In the genomic region with DNA sequence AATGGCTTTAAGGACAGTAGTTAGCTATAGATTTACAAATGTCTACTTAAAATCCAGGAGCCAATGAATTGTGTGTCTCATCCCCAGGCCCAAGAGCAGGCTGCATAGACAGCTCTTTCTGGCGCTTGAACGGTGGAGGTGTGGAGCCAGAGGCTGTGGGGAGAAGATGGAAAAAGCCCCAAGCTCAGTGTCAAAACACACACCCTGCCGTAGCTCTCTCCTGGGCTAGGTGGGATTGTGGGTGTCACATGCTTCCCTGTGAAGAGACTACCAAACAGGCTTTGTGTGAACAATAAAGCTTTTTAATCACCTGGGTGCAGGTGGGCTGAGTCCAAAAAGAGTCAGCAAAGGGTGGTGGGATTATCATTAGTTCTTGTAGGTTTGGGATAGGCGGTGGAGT, we compare ENCODE assay signal across 13 cellular contexts. TPM values are rescaled to one million over a fixed set of nuclear protein-coding genes. Genes with fewer than 3 reads are reported as not detected.
"Had no signal": no experiment of that assay in that cellular context is flagged by ENCODE, and none has a peak within 500 bp of the region (broad histone marks: within the 10 kb centered on the region; RNA-seq: fewer than 3 reads in every experiment).

No MANE protein-coding gene starts in this region.

RNA-seq across cellular contexts. Expression of gene SFTPB, which starts 10.6 kb away (rescaled TPM):
- total RNA-seq: kidney epithelial cell, mesothelial cell of epicardium, mononuclear cell, natural killer cell, osteocyte, pulmonary artery endothelial cell, renal cortical epithelial cell, skeletal muscle tissue, smooth muscle cell, tibial nerve had no signal

RNA-seq across cellular contexts. Expression of gene GNLY, which starts 36.8 kb away (rescaled TPM):
- total RNA-seq: hepatocyte, kidney epithelial cell, mesothelial cell of epicardium, occipital lobe, osteocyte, pulmonary artery endothelial cell, renal cortical epithelial cell, skeletal muscle tissue, smooth muscle cell, temporal lobe had no signal
